10 cellular contexts compared by ENCODE assay signal in genomic region chr3:194572944-194573491, GRCh38.
A peak's percentile ranks its signal among the peaks of the same experiment; 100 is the strongest.
DNase-seq lines count a peak whose midpoint lies in the region; ATAC-seq, FAIRE-seq and TF ChIP-seq lines count a peak whose summit lies in the region.
"Had no signal": no experiment of that assay in that cellular context is flagged by ENCODE, and none has a peak within 500 bp of the region (broad histone marks: within the 10 kb centered on the region; RNA-seq: fewer than 3 reads in every experiment).

No MANE protein-coding gene starts in this region.

- no peaks in the 10 kb centered on the region for H3K36me3 ChIP-seq in psoas muscle (ENCODE audit: insufficient read depth in 1 of 2, low read depth in 1 of 2)
- H3K36me3 ChIP-seq: upper lobe of right lung had no signal

- FAIRE-seq in RCC 7860 (lab: Jason Lieb, UNC) = peak; percentile 77

- H3K9me3 Mint-ChIP-seq in Calu3 (ENCODE audit: low read depth, unreplicated experiment) = no peaks in the 10 kb centered on the region

- no peaks in the 10 kb centered on the region for H3K9me3 ChIP-seq in psoas muscle
- H3K9me3 ChIP-seq: upper lobe of right lung had no signal

- peak overlapping the region; percentile 56 for H3K4me3 Mint-ChIP-seq in Calu3 (ENCODE audit: low read depth, unreplicated experiment)

- WGBS in psoas muscle, 3 donors = 82 to 84% (median 83%) methylated on average over 16 of the region's 16 CpGs

- peak overlapping the region; percentile 75 for H3K27ac Mint-ChIP-seq in Calu3 (ENCODE audit: unreplicated experiment)

- H3K36me3 Mint-ChIP-seq in Calu3 (ENCODE audit: insufficient read depth, unreplicated experiment) = peaks cover 10% of the 10 kb centered on the region

- TF ChIP-seq CTCF in Calu3 (IDR thresholded peaks at IDR 0.05; ENCODE audit: unreplicated experiment) = no peak
- no peak for TF ChIP-seq CTCF in psoas muscle (IDR thresholded peaks at IDR 0.05)
- TF ChIP-seq CTCF in dorsolateral prefrontal cortex (IDR thresholded peaks at IDR 0.05 in 54 of 56, conservative IDR thresholded peaks at IDR 0.05 in 2 of 56; ENCODE audit: low read depth in 1 of 56, partially characterized antibody in 56 of 56) = no peak

- peaks cover 61% of the 10 kb centered on the region for H3K4me1 Mint-ChIP-seq in Calu3 (ENCODE audit: low read depth, unreplicated experiment)

- H3K4me1 ChIP-seq in psoas muscle = peaks cover 16% of the 10 kb centered on the region

- no peak overlapping the region for H3K4me3 ChIP-seq in psoas muscle
- no peak overlapping the region for H3K4me3 ChIP-seq in dorsolateral prefrontal cortex
- H3K4me3 ChIP-seq: upper lobe of right lung had no signal

- TSS peak; percentile 84 for BruUV-seq in Calu3 (replicated peaks; lab: Mats Ljungman, UMichigan)

- ATAC-seq in psoas muscle = no peak
- no peak for ATAC-seq in GM21367 (IDR thresholded peaks at IDR 0.05; ENCODE audit: unreplicated experiment)
- no peak for ATAC-seq in GM19452 (IDR thresholded peaks at IDR 0.05; ENCODE audit: unreplicated experiment)

- intact Hi-C loops in Calu3 (cut with micrococcal nuclease; ENCODE audit: unreplicated experiment) (loop anchor here (2.0 kb wide), 1 partner anchor 36 kb away; no protein-coding TSS in a partner anchor), psoas muscle (cut with DNase I) (loop anchor here in 1 of 2 donors (5.0 kb wide), 1 partner anchor 101 kb away; no protein-coding TSS in a partner anchor), dorsolateral prefrontal cortex (cut with DNase I) (no loop called here)

- DNase-seq in Calu3 = no peak
- DNase-seq in RCC 7860 (ENCODE audit: low spot score) = peak; percentile 86
- DNase-seq in fibroblast of gingiva (ENCODE audit: low read depth) = peak; percentile 20
- DNase-seq in psoas muscle = no peak
- DNase-seq in GM19238 (ENCODE audit: insufficient read length, low spot score) = no peak
- no peak for DNase-seq in dorsolateral prefrontal cortex

- H3K27ac ChIP-seq in psoas muscle (peak overlapping the region; percentile 51), dorsolateral prefrontal cortex (peak overlapping the region in 3 of 59 donors; percentile 22 to 66 (median 44))
- H3K27ac ChIP-seq: C4-2B had no signal

- CTCF ChIA-PET in Calu3 (lab: Charles Lee) = interaction anchor here (0.6 to 4.4 kb wide), 16 partner anchors 20 to 126 kb away, joined by 3 to 56 read pairs (median 4); no protein-coding TSS in a partner anchor

- H3K27me3 ChIP-seq in psoas muscle (ENCODE audit: insufficient read depth in 3 of 3, low read length in 2 of 3) = peaks cover 0 to 7% (median 2%) of the 10 kb centered on the region in 3 donors
- no peaks in the 10 kb centered on the region for H3K27me3 ChIP-seq in dorsolateral prefrontal cortex
- H3K27me3 ChIP-seq: upper lobe of right lung had no signal

- H3K27me3 Mint-ChIP-seq in Calu3 (ENCODE audit: unreplicated experiment) = no peaks in the 10 kb centered on the region

Comparison
In these comparisons a context has a peak if more than half of its experiments do, and no peak if none do; other contexts are left out.
1. DNase-seq: peak in RCC 7860 (single experiment) and fibroblast of gingiva (single experiment); none in Calu3 (single experiment), psoas muscle (0 of 2), GM19238 (single experiment) and dorsolateral prefrontal cortex (0 of 10).